Comparison of ENCODE assay signal across 11 cellular contexts in genomic region chr1:68233202-68233601, GRCh38. TPM values are rescaled to one million over a fixed set of nuclear protein-coding genes. Genes with fewer than 3 reads are reported as not detected.
DNase-seq lines count a peak whose midpoint lies in the region; ATAC-seq and TF ChIP-seq lines count a peak whose summit lies in the region.
"Had no signal": no experiment of that assay in that cellular context is flagged by ENCODE, and none has a peak within 500 bp of the region (broad histone marks: within the 10 kb centered on the region; RNA-seq: fewer than 3 reads in every experiment).

No MANE protein-coding gene starts in this region.

- BruUV-seq in Calu3 (replicated peaks; lab: Mats Ljungman, UMichigan) = no TSS peak

- no peaks in the 10 kb centered on the region for H3K27me3 Mint-ChIP-seq in Calu3 (ENCODE audit: unreplicated experiment)

- no peak for ATAC-seq in gastroesophageal sphincter
- ATAC-seq: activated CD8-positive, alpha-beta memory T cell treated with anti-CD3 and anti-CD28 coated beads, Interleukin-2, amount 10 ng/mL, durations not matched to agents 7 days and 5 days had no signal

- H3K36me3 ChIP-seq in SK-N-MC (ENCODE audit: insufficient read depth, low read length) (no peaks in the 10 kb centered on the region), gastroesophageal sphincter (no peaks in the 10 kb centered on the region), sigmoid colon (no peaks in the 10 kb centered on the region), BE2C (no peaks in the 10 kb centered on the region)

- H3K4me1 Mint-ChIP-seq in Calu3 (ENCODE audit: low read depth, unreplicated experiment) = peaks cover 19% of the 10 kb centered on the region

- peaks cover 26% of the 10 kb centered on the region for H3K36me3 Mint-ChIP-seq in Calu3 (ENCODE audit: insufficient read depth, unreplicated experiment)
- H3K36me3 Mint-ChIP-seq: activated CD8-positive, alpha-beta memory T cell treated with anti-CD3 and anti-CD28 coated beads, Interleukin-2, amount 10 ng/mL, durations not matched to agents 7 days and 5 days had no signal

- TF ChIP-seq EP300 in gastroesophageal sphincter (IDR thresholded peaks at IDR 0.05) = no peak
- TF ChIP-seq EP300 in sigmoid colon (IDR thresholded peaks at IDR 0.05) = no peak

- H3K9me3 ChIP-seq in SK-N-MC (ENCODE audit: low read depth, low read length) = no peaks in the 10 kb centered on the region
- H3K9me3 ChIP-seq in gastroesophageal sphincter = no peaks in the 10 kb centered on the region
- no peaks in the 10 kb centered on the region for H3K9me3 ChIP-seq in sigmoid colon
- no peaks in the 10 kb centered on the region for H3K9me3 ChIP-seq in BE2C

- peak overlapping the region; percentile 88 for H3K9ac ChIP-seq in SK-N-MC (ENCODE audit: insufficient read length)

- TF ChIP-seq POLR2A in gastroesophageal sphincter (IDR thresholded peaks at IDR 0.05) (no peak), sigmoid colon (IDR thresholded peaks at IDR 0.05) (no peak)

- DNase-seq in Calu3 = no peak
- no peak for DNase-seq in SK-N-MC (ENCODE audit: low read depth, low spot score)
- no peak for DNase-seq in sigmoid colon
- DNase-seq in BE2C = no peak
- DNase-seq in AG20443 (ENCODE audit: low spot score) = no peak
- DNase-seq in RPMI8226 = no peak
- DNase-seq in activated effector memory CD4-positive, alpha-beta T cell treated with Interleukin-2 at 50 U/mL for 16 hours = no peak
- DNase-seq: activated CD8-positive, alpha-beta memory T cell treated with anti-CD3 and anti-CD28 coated beads, Interleukin-2, amount 10 ng/mL, durations not matched to agents 7 days and 5 days; cortex of kidney; GDM1 had no signal

- H3K4me1 ChIP-seq in gastroesophageal sphincter = peaks cover 0 to 30% (median 2%) of the 10 kb centered on the region in 3 donors
- peaks cover 0 to 30% (median 11%) of the 10 kb centered on the region in 4 donors for H3K4me1 ChIP-seq in sigmoid colon
- no peaks in the 10 kb centered on the region for H3K4me1 ChIP-seq in BE2C

- H3K9me3 Mint-ChIP-seq in Calu3 (ENCODE audit: low read depth, unreplicated experiment) = no peaks in the 10 kb centered on the region

- H3K27ac ChIP-seq in SK-N-MC (peak overlapping the region; percentile 63; the same call in 1 of the 2 replicates), gastroesophageal sphincter (peak overlapping the region; percentile 95 to 97 (median 96)), sigmoid colon (peak overlapping the region; percentile 94 to 97 (median 94))

- H3K27ac Mint-ChIP-seq in Calu3 (ENCODE audit: unreplicated experiment) = no peak overlapping the region
- H3K27ac Mint-ChIP-seq: activated CD8-positive, alpha-beta memory T cell treated with anti-CD3 and anti-CD28 coated beads, Interleukin-2, amount 10 ng/mL, durations not matched to agents 7 days and 5 days had no signal

- intact Hi-C loops in Calu3 (cut with micrococcal nuclease; ENCODE audit: unreplicated experiment) (loop anchor here (2.0 to 5.0 kb wide), 3 partner anchors 36 to 88 kb away; no protein-coding TSS in a partner anchor), sigmoid colon (cut with DNase I) (loop anchor here (2.0 to 5.0 kb wide), 4 partner anchors 90 to 401 kb away; partner anchors contain the start of gene GNG12)

- CTCF ChIA-PET in Calu3 (lab: Charles Lee) = interaction anchor here (1.8 to 2.7 kb wide), 2 partner anchors 36 to 113 kb away, joined by 5 to 7 read pairs; no protein-coding TSS in a partner anchor

- WGBS in gastroesophageal sphincter (ENCODE audit: low coverage in 1 of 2), 2 donors = 13 to 23% methylated on average over 1 of the region's 1 CpG
- 20 to 28% methylated on average over 1 of the region's 1 CpG for WGBS in sigmoid colon, 2 donors

- H3K4me3 ChIP-seq in SK-N-MC = peak overlapping the region; percentile 78
- peak overlapping the region; percentile 73 to 83 for H3K4me3 ChIP-seq in gastroesophageal sphincter
- peak overlapping the region; percentile 79 to 93 (median 84) for H3K4me3 ChIP-seq in sigmoid colon
- no peak overlapping the region; the same call in 1 of the 2 replicates for H3K4me3 ChIP-seq in BE2C (ENCODE audit: low read depth, low read length)

- TF ChIP-seq CTCF in Calu3 (IDR thresholded peaks at IDR 0.05; ENCODE audit: unreplicated experiment) = no peak
- TF ChIP-seq CTCF in gastroesophageal sphincter (IDR thresholded peaks at IDR 0.05) = no peak
- TF ChIP-seq CTCF in sigmoid colon (IDR thresholded peaks at IDR 0.05) = no peak
- no peak for TF ChIP-seq CTCF in BE2C (IDR thresholded peaks at IDR 0.05; ENCODE audit: low read depth, low read length)

- H3K4me3 Mint-ChIP-seq in Calu3 (ENCODE audit: low read depth, unreplicated experiment) = peak overlapping the region; percentile 96
- H3K4me3 Mint-ChIP-seq: activated CD8-positive, alpha-beta memory T cell treated with anti-CD3 and anti-CD28 coated beads, Interleukin-2, amount 10 ng/mL, durations not matched to agents 7 days and 5 days had no signal

- no peaks in the 10 kb centered on the region for H3K27me3 ChIP-seq in gastroesophageal sphincter
- no peaks in the 10 kb centered on the region for H3K27me3 ChIP-seq in sigmoid colon
- no peaks in the 10 kb centered on the region for H3K27me3 ChIP-seq in BE2C

RNA-seq across cellular contexts. Expression of gene WLS, which starts 0.9 kb away (rescaled TPM):
- total RNA-seq in Calu3 (2022) (50.9 and 57.3 TPM in 2 replicates), gastroesophageal sphincter (100 to 1,000 TPM; 120 to 280 (median 263) TPM), sigmoid colon (100 to 1,000 TPM in 3 of 4 donors, 10 to 100 TPM in 1; 99.2 to 188 (median 134) TPM)
- polyA plus RNA-seq in sigmoid colon = 10 to 100 TPM; 12.6 to 37.7 (median 16.9) TPM
- 23.2 TPM for polyA plus RNA-seq in BE2C (2012; ENCODE audit: insufficient read depth, insufficient read length, low read depth)
- total RNA-seq: activated CD8-positive, alpha-beta memory T cell treated with anti-CD3 and anti-CD28 coated beads, Interleukin-2, amount 10 ng/mL, durations not matched to agents 7 days and 5 days had no signal
